1 cellular context compared by ENCODE assay signal in the genomic region with DNA sequence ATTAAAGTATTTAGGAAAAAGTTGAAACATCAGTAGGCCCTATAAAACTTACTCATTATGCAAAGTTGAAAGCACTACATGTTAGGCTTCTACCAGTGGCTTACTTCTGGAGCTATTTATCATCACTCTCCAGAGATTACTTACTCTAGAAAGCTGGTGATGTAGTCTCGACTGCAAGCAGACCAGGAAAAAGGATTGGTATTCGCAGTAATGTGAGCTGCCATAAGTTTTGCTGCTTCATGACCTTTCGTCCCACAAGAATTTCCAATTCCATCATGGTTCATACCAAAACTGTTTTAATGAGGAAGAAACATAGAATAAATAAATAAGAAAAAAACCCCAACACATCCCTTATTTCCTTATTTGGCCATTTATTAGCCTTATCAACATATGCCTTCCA.
TF ChIP-seq lines count a peak whose summit lies in the region.

No MANE protein-coding gene starts in this region.

TF ChIP-seq in IMR-90, 13 proteins besides CTCF, POLR2A, EP300 and RAD21 (continued from another document):
- TF ChIP-seq BHLHE40 (IDR thresholded peaks at IDR 0.05; ENCODE audit: low read depth, low read length) = no peak
- TF ChIP-seq, protein P1, sequence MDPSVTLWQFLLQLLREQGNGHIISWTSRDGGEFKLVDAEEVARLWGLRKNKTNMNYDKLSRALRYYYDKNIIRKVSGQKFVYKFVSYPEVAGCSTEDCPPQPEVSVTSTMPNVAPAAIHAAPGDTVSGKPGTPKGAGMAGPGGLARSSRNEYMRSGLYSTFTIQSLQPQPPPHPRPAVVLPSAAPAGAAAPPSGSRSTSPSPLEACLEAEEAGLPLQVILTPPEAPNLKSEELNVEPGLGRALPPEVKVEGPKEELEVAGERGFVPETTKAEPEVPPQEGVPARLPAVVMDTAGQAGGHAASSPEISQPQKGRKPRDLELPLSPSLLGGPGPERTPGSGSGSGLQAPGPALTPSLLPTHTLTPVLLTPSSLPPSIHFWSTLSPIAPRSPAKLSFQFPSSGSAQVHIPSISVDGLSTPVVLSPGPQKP (IDR thresholded peaks at IDR 0.05; ENCODE audit: borderline replicate concordance, low read depth, low read length) = no peak
